Comparison of ENCODE assay signal across 8 cellular contexts in genomic region chr1:40232444-40232843, GRCh38. TPM values are rescaled to one million over a fixed set of nuclear protein-coding genes. Genes with fewer than 3 reads are reported as not detected.
DNase-seq lines count a peak whose midpoint lies in the region; ATAC-seq and TF ChIP-seq lines count a peak whose summit lies in the region.

No MANE protein-coding gene starts in this region.

- H3K36me3 Mint-ChIP-seq in immature natural killer cell: peaks cover 17 to 34% (median 21%) of the 10 kb centered on the region in 3 donors
- peaks cover 38% of the 10 kb centered on the region for H3K36me3 Mint-ChIP-seq in HFFc6 (ENCODE audit: low read depth)

- H3K9me3 Mint-ChIP-seq in immature natural killer cell: no peaks in the 10 kb centered on the region
- no peaks in the 10 kb centered on the region for H3K9me3 Mint-ChIP-seq in HFFc6

- H3K4me3 ChIP-seq in WERI-Rb-1 (ENCODE audit: low read depth, low read length): no peak overlapping the region
- H3K4me3 ChIP-seq in tibial artery: no peak overlapping the region

- peak; percentile 95 for ATAC-seq in GM18868 (IDR thresholded peaks at IDR 0.05; ENCODE audit: unreplicated experiment)
- ATAC-seq in HG02852 (IDR thresholded peaks at IDR 0.05; ENCODE audit: unreplicated experiment): peak; percentile 91

- H3K4me1 Mint-ChIP-seq in immature natural killer cell (no peaks in the 10 kb centered on the region), HFFc6 (ENCODE audit: low read depth) (no peaks in the 10 kb centered on the region)

- no peaks in the 10 kb centered on the region for H3K4me1 ChIP-seq in tibial artery

- H3K27ac Mint-ChIP-seq in immature natural killer cell (no peak overlapping the region), HFFc6 (no peak overlapping the region)

- H3K36me3 ChIP-seq in WERI-Rb-1 (peaks cover 57% of the 10 kb centered on the region), tibial artery (peaks cover 61 to 64% (median 64%) of the 10 kb centered on the region in 3 donors)

- H3K4me3 Mint-ChIP-seq in immature natural killer cell: no peak overlapping the region
- H3K4me3 Mint-ChIP-seq in HFFc6: no peak overlapping the region

- H3K27ac ChIP-seq in WERI-Rb-1 (no peak overlapping the region), tibial artery (no peak overlapping the region)

- no peaks in the 10 kb centered on the region for H3K27me3 ChIP-seq in WERI-Rb-1 (ENCODE audit: insufficient read depth, low read depth, severe bottlenecking)
- no peaks in the 10 kb centered on the region for H3K27me3 ChIP-seq in tibial artery

- H3K9me3 ChIP-seq in WERI-Rb-1 (ENCODE audit: severe bottlenecking) (no peaks in the 10 kb centered on the region), tibial artery (no peaks in the 10 kb centered on the region)

- intact Hi-C loops in tibial artery (cut with DNase I; ENCODE audit: low total_unique reads): no loop called here

- no peaks in the 10 kb centered on the region for H3K27me3 Mint-ChIP-seq in immature natural killer cell (ENCODE audit: low read depth in 3 of 3)
- H3K27me3 Mint-ChIP-seq in HFFc6 (ENCODE audit: insufficient read depth): no peaks in the 10 kb centered on the region

- DNase-seq in T-helper 9 cell (peak; percentile 8), immature natural killer cell (no peak), WERI-Rb-1 (no peak), tibial artery (no peak), HFFc6 (no peak)
- peak; percentile 85 for DNase-seq in stimulated activated CD4-positive, alpha-beta T cell treated with anti-CD3 and anti-CD28 coated beads, Interleukin-15, amount 100 ng/mL, for 24 hours

- TF ChIP-seq CTCF in WERI-Rb-1 (IDR thresholded peaks at IDR 0.05; ENCODE audit: low read depth, low read length) (no peak), tibial artery (IDR thresholded peaks at IDR 0.05) (no peak), HFFc6 (IDR thresholded peaks at IDR 0.05) (no peak)

RNA-seq across cellular contexts. Expression of gene TMCO2, which starts 15.3 kb away (rescaled TPM):
- polyA plus RNA-seq in immature natural killer cell: not detected
- total RNA-seq in HFFc6 (2021; fragmentation: NEBNext Ultra II Directional; extraction: Animal tissue kit (Norgen Biotek cat#: 25700)): not detected

RNA-seq across cellular contexts. Expression of gene ZMPSTE24, which starts 25.6 kb away (rescaled TPM):
- 10 to 100 TPM; 34.3 to 47.6 (median 41.0) TPM for polyA plus RNA-seq in immature natural killer cell
- 10 to 100 TPM; 66.4 to 79.3 (median 78.3) TPM for total RNA-seq in HFFc6 (2021; fragmentation: NEBNext Ultra II Directional; extraction: Animal tissue kit (Norgen Biotek cat#: 25700))

Comparison
In these comparisons a context has a peak if more than half of its experiments do, and no peak if none do; other contexts are left out.
1. DNase-seq: peak in T-helper 9 cell (single experiment) and stimulated activated CD4-positive, alpha-beta T cell treated with anti-CD3 and anti-CD28 coated beads, Interleukin-15, amount 100 ng/mL, for 24 hours (single experiment); none in immature natural killer cell (0 of 3), WERI-Rb-1 (single experiment), tibial artery (0 of 2) and HFFc6 (single experiment).